ENCODE assay signal across 8 cellular contexts in genomic region chr1:12167493-12168429, GRCh38. TPM values are rescaled to one million over a fixed set of nuclear protein-coding genes. Genes with fewer than 3 reads are reported as not detected.
DNase-seq lines count a peak whose midpoint lies in the region; TF ChIP-seq lines count a peak whose summit lies in the region.

No MANE protein-coding gene starts in this region.

- H3K4me3 ChIP-seq in SJCRH30, result peak overlapping the region; percentile 47
- peak overlapping the region; percentile 64 for H3K4me3 ChIP-seq in skeletal muscle cell (ENCODE audit: low read depth, low read length)

- CTCF ChIA-PET in activated naive CD4-positive, alpha-beta T cell treated with anti-CD3 and anti-CD28 coated beads for 36 hours (lab: Charles Lee), result interaction anchor here (1.6 to 2.9 kb wide), 3 partner anchors 10 to 41 kb away, joined by 3 to 21 read pairs (median 8); no protein-coding TSS in a partner anchor
- CTCF ChIA-PET in RWPE1 (lab: Yijun Ruan, JAX), result no interaction called here

- H3K4me3 Mint-ChIP-seq in activated naive CD4-positive, alpha-beta T cell treated with anti-CD3 and anti-CD28 coated beads for 36 hours, result peak overlapping the region; percentile 99
- no peak overlapping the region for H3K4me3 Mint-ChIP-seq in progenitor cell of endocrine pancreas (ENCODE audit: low read depth)

- intact Hi-C loops in activated naive CD4-positive, alpha-beta T cell treated with anti-CD3 and anti-CD28 coated beads for 36 hours (cut with micrococcal nuclease), result loop anchor here (1.0 kb wide), 1 partner anchor 11 kb away; no protein-coding TSS in a partner anchor

- no peaks in the 10 kb centered on the region for H3K27me3 Mint-ChIP-seq in activated naive CD4-positive, alpha-beta T cell treated with anti-CD3 and anti-CD28 coated beads for 36 hours (ENCODE audit: low read depth)
- peaks cover 76% of the 10 kb centered on the region for H3K27me3 Mint-ChIP-seq in progenitor cell of endocrine pancreas

- H3K36me3 Mint-ChIP-seq in activated naive CD4-positive, alpha-beta T cell treated with anti-CD3 and anti-CD28 coated beads for 36 hours (ENCODE audit: low read depth), result peaks cover 33% of the 10 kb centered on the region
- H3K36me3 Mint-ChIP-seq in progenitor cell of endocrine pancreas (ENCODE audit: insufficient read depth), result no peaks in the 10 kb centered on the region

- peak overlapping the region; percentile 97 for H3K27ac Mint-ChIP-seq in activated naive CD4-positive, alpha-beta T cell treated with anti-CD3 and anti-CD28 coated beads for 36 hours
- no peak overlapping the region for H3K27ac Mint-ChIP-seq in progenitor cell of endocrine pancreas

- no peaks in the 10 kb centered on the region for H3K36me3 ChIP-seq in SJCRH30

- no peak for DNase-seq in activated naive CD4-positive, alpha-beta T cell treated with anti-CD3 and anti-CD28 coated beads for 36 hours
- DNase-seq in activated naive CD4-positive, alpha-beta T cell treated with anti-CD3 and anti-CD28 coated beads, Interleukin-2, amount 50 U/mL, for 16 hours, result no peak
- DNase-seq in SJCRH30 (peak; percentile 73 to 75), erythroblast (lab: John Stamatoyannopoulos, UW) (peak; percentile 55 to 81), skeletal muscle cell (ENCODE audit: low read depth) (no peak), RWPE1 (ENCODE audit: low spot score) (no peak), progenitor cell of endocrine pancreas (ENCODE audit: low spot score, unreplicated experiment) (no peak), dedifferentiated amniotic fluid mesenchymal stem cell (ENCODE audit: extremely low spot score) (no peak)

- POLR2A ChIA-PET in RWPE1 (lab: Yijun Ruan, JAX; ENCODE audit: low non-redundant PET), result no interaction called here

- H3K4me1 ChIP-seq in SJCRH30, result peaks cover 8% of the 10 kb centered on the region

- peak overlapping the region; percentile 41; the same call in 1 of the 2 replicates for H3K27ac ChIP-seq in SJCRH30
- no peak overlapping the region for H3K27ac ChIP-seq in RWPE1

- H3K9me3 Mint-ChIP-seq in activated naive CD4-positive, alpha-beta T cell treated with anti-CD3 and anti-CD28 coated beads for 36 hours, result peaks cover 5% of the 10 kb centered on the region
- no peaks in the 10 kb centered on the region for H3K9me3 Mint-ChIP-seq in progenitor cell of endocrine pancreas (ENCODE audit: low read depth)

- no peak for TF ChIP-seq POLR2A in erythroblast (IDR thresholded peaks at IDR 0.05; ENCODE audit: low read length)

- H3K27me3 ChIP-seq in SJCRH30, result no peaks in the 10 kb centered on the region

- TF ChIP-seq CTCF in RWPE1 (conservative IDR thresholded peaks at IDR 0.05; ENCODE audit: low read depth), result no peak
- TF ChIP-seq CTCF in progenitor cell of endocrine pancreas (IDR thresholded peaks at IDR 0.05; ENCODE audit: unreplicated experiment), result no peak

- H3K9me3 ChIP-seq in SJCRH30 (replicated peaks), result no peaks in the 10 kb centered on the region

- H3K4me1 Mint-ChIP-seq in activated naive CD4-positive, alpha-beta T cell treated with anti-CD3 and anti-CD28 coated beads for 36 hours (ENCODE audit: low read depth), result peaks cover 66% of the 10 kb centered on the region
- peaks cover 1% of the 10 kb centered on the region for H3K4me1 Mint-ChIP-seq in progenitor cell of endocrine pancreas (ENCODE audit: low read depth)

RNA-seq across cellular contexts. Expression of gene TNFRSF1B, which starts 1.0 kb away (rescaled TPM):
- total RNA-seq in activated naive CD4-positive, alpha-beta T cell treated with anti-CD3 and anti-CD28 coated beads for 36 hours, result 10 to 100 TPM; 69.4 to 75.7 TPM
- total RNA-seq in SJCRH30 (2014; rRNA removed; shearing (Covaris generic)), result 6.8 and 7.0 TPM in 2 replicates
- not detected in 2 replicates for total RNA-seq in progenitor cell of endocrine pancreas

Comparison
In these comparisons a context has a peak if more than half of its experiments do, and no peak if none do; other contexts are left out.
1. DNase-seq: peak in SJCRH30 (2 of 2) and erythroblast (2 of 2); none in activated naive CD4-positive, alpha-beta T cell treated with anti-CD3 and anti-CD28 coated beads for 36 hours (single experiment), activated naive CD4-positive, alpha-beta T cell treated with anti-CD3 and anti-CD28 coated beads, Interleukin-2, amount 50 U/mL, for 16 hours (single experiment), skeletal muscle cell (single experiment), RWPE1 (single experiment), progenitor cell of endocrine pancreas (single experiment) and dedifferentiated amniotic fluid mesenchymal stem cell (single experiment).